Comparison of ENCODE assay signal across 8 cellular contexts in genomic region chr17:58082870-58083490, GRCh38. TPM values are rescaled to one million over a fixed set of nuclear protein-coding genes. Genes with fewer than 3 reads are reported as not detected.
DNase-seq lines count a peak whose midpoint lies in the region; ATAC-seq and TF ChIP-seq lines count a peak whose summit lies in the region.

DYNLL2 (plus strand) TSS chr17:58083419; CDS start chr17:58087091, 3,672 bp downstream.

- H3K4me1 ChIP-seq in PC-3 (ENCODE audit: insufficient read depth, low read length) (peaks cover 22% of the 10 kb centered on the region), esophagus (ENCODE audit: control insufficient read depth in 2 of 2, insufficient read depth in 2 of 2, low read length in 1 of 2) (peaks cover 2 to 13% of the 10 kb centered on the region in 2 donors), mucosa of stomach (ENCODE audit: control insufficient read depth, insufficient read depth, low read length) (peaks cover 19% of the 10 kb centered on the region)

- H3K27me3 ChIP-seq in PC-3 (ENCODE audit: low read length) (0 out of 2 replicates have a peak, but pooled peaks cover 3% of the 10 kb centered on the region), esophagus (ENCODE audit: control insufficient read depth in 1 of 2, insufficient read depth in 2 of 2, low read length in 2 of 2) (no peaks in the 10 kb centered on the region), mucosa of stomach (ENCODE audit: control insufficient read depth, insufficient read depth, low read length) (no peaks in the 10 kb centered on the region)

- H3K36me3 ChIP-seq in PC-3 (ENCODE audit: low read depth, low read length), result peaks cover 31% of the 10 kb centered on the region
- peaks cover 3 to 10% of the 10 kb centered on the region in 2 donors for H3K36me3 ChIP-seq in esophagus (ENCODE audit: control insufficient read depth in 2 of 2, insufficient read depth in 2 of 2, low read length in 1 of 2)
- H3K36me3 ChIP-seq in mucosa of stomach (ENCODE audit: control insufficient read depth, insufficient read depth, low read length), result peaks cover under 1% of the 10 kb centered on the region

- 1% methylated on average over 20 to 45 of the region's 45 CpGs for whole genome bisulfite sequencing in esophagus, 2 donors

- H3K27ac Mint-ChIP-seq in activated T-cell treated with anti-CD3 and anti-CD28 coated beads, Interleukin-2, amount 50 U/mL, for 24 hours, result peak within 1 kb of the TSS; percentile 88

- H3K9me2 ChIP-seq in PC-3 (replicated peaks; ENCODE audit: low read length), result no peaks in the 10 kb centered on the region

- H4K20me1 ChIP-seq in PC-3 (ENCODE audit: low read length), result peaks cover 44% of the 10 kb centered on the region

- H3K9me3 ChIP-seq in PC-3 (ENCODE audit: low read length) (no peaks in the 10 kb centered on the region), esophagus (ENCODE audit: control insufficient read depth in 2 of 2, insufficient read depth in 1 of 2, low read depth in 1 of 2, low read length in 1 of 2) (no peaks in the 10 kb centered on the region), mucosa of stomach (ENCODE audit: control insufficient read depth, low read length) (no peaks in the 10 kb centered on the region)

- CTCF ChIA-PET in PC-3 (lab: Charles Lee), result interaction anchor here (0.6 to 1.2 kb wide), 2 partner anchors 81 to 300 kb away, joined by 3 to 4 read pairs; no protein-coding TSS in a partner anchor

- H3K4me2 ChIP-seq in PC-3 (ENCODE audit: low read length), result peak within 1 kb of the TSS; percentile 97

- peaks cover 39% of the 10 kb centered on the region for H3K4me1 Mint-ChIP-seq in activated T-cell treated with anti-CD3 and anti-CD28 coated beads, Interleukin-2, amount 50 U/mL, for 24 hours (ENCODE audit: low read depth)

- H3K27me3 Mint-ChIP-seq in activated T-cell treated with anti-CD3 and anti-CD28 coated beads, Interleukin-2, amount 50 U/mL, for 24 hours, result no peaks in the 10 kb centered on the region

- peak; percentile 59 for ATAC-seq in GM21528 (IDR thresholded peaks at IDR 0.05; ENCODE audit: low FRiP score, unreplicated experiment)
- peak; percentile 86 for ATAC-seq in PC-3

- H3K36me3 Mint-ChIP-seq in activated T-cell treated with anti-CD3 and anti-CD28 coated beads, Interleukin-2, amount 50 U/mL, for 24 hours (ENCODE audit: low read depth), result peaks cover 40% of the 10 kb centered on the region

- TF ChIP-seq RAD21 in Ishikawa (IDR thresholded peaks at IDR 0.05; ENCODE audit: low read depth), result no peak

- DNase-seq in D341Med (ENCODE audit: low spot score) (peak; percentile 100), PC-3 (peak; percentile 93)
- DNase-seq in activated T-cell treated with anti-CD3 and anti-CD28 coated beads, Interleukin-2, amount 50 U/mL, for 24 hours, result peak; percentile 93
- DNase-seq in stimulated activated CD8-positive, alpha-beta memory T cell treated with anti-CD3 and anti-CD28 coated beads, Interleukin-4, amount 100 ng/mL, for 48 hours, result peak; percentile 92

- H3F3A ChIP-seq in PC-3 (ENCODE audit: low read length, unreplicated experiment), result no peaks in the 10 kb centered on the region

- H3K27ac ChIP-seq in PC-3 (ENCODE audit: low read length), result no peak within 1 kb of the TSS
- H3K27ac ChIP-seq in esophagus (ENCODE audit: low read depth in 2 of 2, low read length in 1 of 2), result peak within 1 kb of the TSS; percentile 88 to 92

- H2AFZ ChIP-seq in PC-3 (ENCODE audit: low read length), result peak within 1 kb of the TSS; percentile 92

- H3K4me3 Mint-ChIP-seq in activated T-cell treated with anti-CD3 and anti-CD28 coated beads, Interleukin-2, amount 50 U/mL, for 24 hours, result peak within 1 kb of the TSS; percentile 90

- TSS peak; percentile 97 for BruUV-seq in PC-3 (replicated peaks; lab: Mats Ljungman, UMichigan)

- no peak for TF ChIP-seq EP300 in Ishikawa (IDR thresholded peaks at IDR 0.05; ENCODE audit: borderline replicate concordance)

- H3K79me2 ChIP-seq in PC-3 (ENCODE audit: low read length), result peaks cover 46% of the 10 kb centered on the region

- intact Hi-C loops in PC-3 (cut with micrococcal nuclease), result no loop called here

- no peak for TF ChIP-seq CTCF in PC-3 (conservative IDR thresholded peaks at IDR 0.05; ENCODE audit: low read depth, low read length)

- peak within 1 kb of the TSS; percentile 97 for H3K4me3 ChIP-seq in PC-3 (ENCODE audit: low read length)
- peak within 1 kb of the TSS; percentile 89 to 100 for H3K4me3 ChIP-seq in esophagus (ENCODE audit: low read depth in 1 of 2, low read length in 2 of 2)
- H3K4me3 ChIP-seq in mucosa of stomach (ENCODE audit: low read length), result peak within 1 kb of the TSS; percentile 76

- H3K9ac ChIP-seq in PC-3 (ENCODE audit: low read length) (peak within 1 kb of the TSS; percentile 84), mucosa of stomach (ENCODE audit: low read length) (peak within 1 kb of the TSS; percentile 86)

- no peaks in the 10 kb centered on the region for H3K9me3 Mint-ChIP-seq in activated T-cell treated with anti-CD3 and anti-CD28 coated beads, Interleukin-2, amount 50 U/mL, for 24 hours

- POLR2A ChIA-PET in PC-3 (lab: Charles Lee; ENCODE audit: unreplicated experiment), result interaction anchor here (0.6 to 0.8 kb wide), 16 partner anchors 9 to 1880 kb away, joined by 3 to 18 read pairs (median 7); no protein-coding TSS in a partner anchor

TF ChIP-seq in Ishikawa, 13 proteins besides CTCF, POLR2A, EP300 and RAD21:
- TF ChIP-seq MAX (IDR thresholded peaks at IDR 0.05), result no peak
- TF ChIP-seq TAF1 (IDR thresholded peaks at IDR 0.05; ENCODE audit: low read depth), result peak; percentile 74; the same call in 1 of the 2 replicates

RNA-seq across cellular contexts. Expression of gene DYNLL2, which starts in this region (rescaled TPM):
- total RNA-seq in PC-3 (2014; rRNA removed), result 38.0 and 50.3 TPM in 2 replicates
- polyA plus RNA-seq in esophagus, result 10 to 100 TPM; 14.8 to 15.3 TPM
